34 cellular contexts compared by ENCODE assay signal in the genomic region with DNA sequence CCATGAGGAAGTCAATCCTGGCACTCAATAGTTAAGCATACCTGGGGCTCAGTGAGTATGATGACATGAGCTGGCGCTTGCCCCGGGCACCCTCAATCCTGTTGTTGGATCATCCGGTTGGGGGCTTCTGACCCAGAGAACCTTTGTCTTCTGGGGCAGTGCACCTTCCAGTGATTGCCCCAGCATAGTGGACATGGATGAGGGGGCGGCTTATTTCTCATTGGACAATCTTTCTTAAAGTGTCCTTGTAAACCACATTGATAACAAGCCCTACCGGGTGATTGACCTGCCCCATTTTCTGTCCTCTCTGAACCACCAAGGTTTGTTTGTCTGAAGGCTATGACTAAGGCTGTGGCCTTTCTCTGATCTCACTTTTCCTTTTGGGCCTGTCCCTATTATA. TPM values are rescaled to one million over a fixed set of nuclear protein-coding genes. Genes with fewer than 3 reads are reported as not detected.
"Had no signal": no experiment of that assay in that cellular context is flagged by ENCODE, and none has a peak within 500 bp of the region (broad histone marks: within the 10 kb centered on the region; RNA-seq: fewer than 3 reads in every experiment).

No MANE protein-coding gene starts in this region.

- ATAC-seq: activated CD4-positive, CD25-positive, alpha-beta regulatory T cell treated with anti-CD3 and anti-CD28 coated beads, Interleukin-2, amount 50 U/mL, for 24 hours; activated T-cell treated with anti-CD3 and anti-CD28 coated beads, Interleukin-2, amount 50 U/mL, for 4 hours; effector memory CD8-positive, alpha-beta T cell; gastroesophageal sphincter; left colon; natural killer cell had no signal

- H3K9me3 ChIP-seq: ascending aorta, gastroesophageal sphincter, neutrophil, right lobe of liver had no signal

- H3K27me3 Mint-ChIP-seq: brain; effector memory CD8-positive, alpha-beta T cell; memory B cell; stimulated activated naive CD8-positive, alpha-beta T cell treated with anti-CD3 and anti-CD28 coated beads, Interleukin-15, Interleukin-2, amounts not matched to agents 100 ng/mL and 50 ng/mL, for 24 hours; type B pancreatic cell had no signal

- DNase-seq: activated CD4-positive, alpha-beta T cell treated with anti-CD3 and anti-CD28 coated beads for 48 hours; activated CD4-positive, alpha-beta T cell treated with anti-CD3 and anti-CD28 coated beads, Interleukin-2, amount 50 U/mL, for 48 hours; activated CD8-positive, alpha-beta memory T cell treated with anti-CD3 and anti-CD28 coated beads, Interleukin-2, amount 50 U/mL, for 48 hours; activated naive CD4-positive, alpha-beta T cell; activated T-cell treated with anti-CD3 and anti-CD28 coated beads, Interleukin-2, amount 50 U/mL, for 4 hours; cortex of kidney; effector memory CD8-positive, alpha-beta T cell; erythroblast; hippocampal formation; left colon; natural killer cell; stimulated activated CD4-positive, alpha-beta T cell treated with anti-CD3 and anti-CD28 coated beads, Interleukin-2, amount 100 ng/mL, for 48 hours; substantia nigra; SW 1271; T-helper 9 cell; WERI-Rb-1 had no signal

- H3K4me1 ChIP-seq: ascending aorta, gastroesophageal sphincter had no signal

- H3K4me3 Mint-ChIP-seq: activated T-cell treated with anti-CD3 and anti-CD28 coated beads, Interleukin-2, amount 50 U/mL, for 4 hours; brain; effector memory CD8-positive, alpha-beta T cell; memory B cell; natural killer cell; stimulated activated naive CD8-positive, alpha-beta T cell treated with anti-CD3 and anti-CD28 coated beads, Interleukin-15, Interleukin-2, amounts not matched to agents 100 ng/mL and 50 ng/mL, for 24 hours; T-helper 1 cell treated with Interleukin-12 subunit alpha and Interleukin-12 subunit beta and Interleukin-4 antibody, amounts not matched to agents 30 μg/mL and 1 μg/mL, for 36 hours; type B pancreatic cell had no signal

- H3K27ac ChIP-seq: ascending aorta, gastroesophageal sphincter, neutrophil, WERI-Rb-1 had no signal

- H3K36me3 ChIP-seq: right lobe of liver had no signal

- H3K27me3 ChIP-seq: ascending aorta, gastroesophageal sphincter, neutrophil, right lobe of liver had no signal

- H3K36me3 Mint-ChIP-seq: natural killer cell had no signal

- H3K4me3 ChIP-seq: ascending aorta, gastroesophageal sphincter, right lobe of liver had no signal

- H3K27ac Mint-ChIP-seq: activated naive CD4-positive, alpha-beta T cell treated with anti-CD3 and anti-CD28 coated beads, Interleukin-2, amount 50 U/mL, for 72 hours; activated T-helper 2 cell treated with anti-CD3 and anti-CD28 coated beads, Interferon-gamma antibody, Interleukin-2, Interleukin-4, amounts not matched to agents 10 μg/mL and 5 μg/mL and 100 μg/mL, durations not matched to agents 14 hours and 24 hours and 36 hours; memory B cell; natural killer cell; stimulated activated naive CD8-positive, alpha-beta T cell treated with anti-CD3 and anti-CD28 coated beads, Interleukin-15, Interleukin-2, amounts not matched to agents 100 ng/mL and 50 ng/mL, for 24 hours; T-helper 1 cell treated with Interleukin-12 subunit alpha and Interleukin-12 subunit beta and Interleukin-4 antibody, amounts not matched to agents 30 μg/mL and 1 μg/mL, for 36 hours; type B pancreatic cell had no signal

- H3K9me3 Mint-ChIP-seq: activated T-cell treated with anti-CD3 and anti-CD28 coated beads, Interleukin-2, amount 50 U/mL, for 4 hours; activated T-helper 2 cell treated with anti-CD3 and anti-CD28 coated beads, Interferon-gamma antibody, Interleukin-2, Interleukin-4, amounts not matched to agents 10 μg/mL and 5 μg/mL and 100 μg/mL, durations not matched to agents 14 hours and 24 hours and 36 hours; brain; effector memory CD8-positive, alpha-beta T cell; memory B cell; natural killer cell; stimulated activated naive CD8-positive, alpha-beta T cell treated with anti-CD3 and anti-CD28 coated beads, Interleukin-15, Interleukin-2, amounts not matched to agents 100 ng/mL and 50 ng/mL, for 24 hours; T-helper 1 cell treated with Interleukin-12 subunit alpha and Interleukin-12 subunit beta and Interleukin-4 antibody, amounts not matched to agents 30 μg/mL and 1 μg/mL, for 36 hours; type B pancreatic cell had no signal

- H3K4me1 Mint-ChIP-seq: brain had no signal

RNA-seq across cellular contexts. Expression of gene IGSF6, which starts 18.2 kb away (rescaled TPM):
- total RNA-seq: activated T-cell treated with anti-CD3 and anti-CD28 coated beads, Interleukin-2, amount 50 U/mL, for 4 hours; activated T-helper 2 cell treated with anti-CD3 and anti-CD28 coated beads, Interferon-gamma antibody, Interleukin-2, Interleukin-4, amounts not matched to agents 10 μg/mL and 5 μg/mL and 100 μg/mL, durations not matched to agents 14 hours and 24 hours and 36 hours; chondrocyte; fibroblast of lung; fibroblast of villous mesenchyme; osteocyte had no signal
- polyA plus RNA-seq: fibroblast of lung, keratinocyte had no signal

RNA-seq across cellular contexts. Expression of gene OTOA, which starts 29.6 kb away (rescaled TPM):
- total RNA-seq: activated T-cell treated with anti-CD3 and anti-CD28 coated beads, Interleukin-2, amount 50 U/mL, for 4 hours; activated T-helper 2 cell treated with anti-CD3 and anti-CD28 coated beads, Interferon-gamma antibody, Interleukin-2, Interleukin-4, amounts not matched to agents 10 μg/mL and 5 μg/mL and 100 μg/mL, durations not matched to agents 14 hours and 24 hours and 36 hours; ascending aorta; lower leg skin had no signal
- polyA plus RNA-seq: fibroblast of lung, keratinocyte had no signal
